Comparison of ENCODE assay signal across 10 cellular contexts in genomic region chr19:2488405-2488941, GRCh38. TPM values are rescaled to one million over a fixed set of nuclear protein-coding genes. Genes with fewer than 3 reads are reported as not detected.
DNase-seq lines count a peak whose midpoint lies in the region; ATAC-seq, FAIRE-seq and TF ChIP-seq lines count a peak whose summit lies in the region.
"Had no signal": no experiment of that assay in that cellular context is flagged by ENCODE, and none has a peak within 500 bp of the region (broad histone marks: within the 10 kb centered on the region; RNA-seq: fewer than 3 reads in every experiment).

No MANE protein-coding gene starts in this region.

- ATAC-seq in A549: no peak
- peak; percentile 12 for ATAC-seq in esophagus mucosa
- ATAC-seq in naive thymus-derived CD8-positive, alpha-beta T cell: peak; percentile 22 to 36
- ATAC-seq in HG03196 (IDR thresholded peaks at IDR 0.05; ENCODE audit: unreplicated experiment): no peak
- ATAC-seq in HG03354 (IDR thresholded peaks at IDR 0.05; ENCODE audit: poor library complexity, severe bottlenecking, unreplicated experiment): no peak

- TF ChIP-seq RAD21 in A549 (conservative IDR thresholded peaks at IDR 0.05 in 1 of 2, IDR thresholded peaks at IDR 0.05 in 1 of 2): no peak

- peak overlapping the region; percentile 75 for H3K4me2 ChIP-seq in A549

- H3K4me1 Mint-ChIP-seq in naive thymus-derived CD8-positive, alpha-beta T cell: peaks cover 9 to 39% (median 25%) of the 10 kb centered on the region in 4 donors

- TF ChIP-seq POLR2A in A549 (IDR thresholded peaks at IDR 0.05; ENCODE audit: low read length): no peak

- 92% methylated on average over 29 of the region's 32 CpGs for WGBS in A549 (ENCODE audit: missing lambda C conversion rate)

- peaks cover 0 to 9% (median 0%) of the 10 kb centered on the region in 3 donors for H3K36me3 Mint-ChIP-seq in naive thymus-derived CD8-positive, alpha-beta T cell

- TF ChIP-seq CTCF in A549 (IDR thresholded peaks at IDR 0.05): no peak

- H3K4me3 ChIP-seq in A549 (no peak overlapping the region), HUES6 (ENCODE audit: low read depth, low read length) (peak overlapping the region; percentile 38)

- peak overlapping the region; percentile 20 to 61 (median 28) for H3K4me3 Mint-ChIP-seq in naive thymus-derived CD8-positive, alpha-beta T cell
- H3K4me3 Mint-ChIP-seq: nephron had no signal

- peak overlapping the region; percentile 77 to 89; a peak in 5 of 6 replicates for H3K27ac ChIP-seq in A549
- no peak overlapping the region for H3K27ac ChIP-seq in HUES6 (ENCODE audit: low read depth, low read length)

- H3K4me1 ChIP-seq in A549 (peaks cover 42% of the 10 kb centered on the region), HUES6 (ENCODE audit: control insufficient read depth, insufficient read depth, low read length) (no peaks in the 10 kb centered on the region)

- DNase-seq in A549 (ENCODE audit: low read depth in 1 of 2, low spot score in 1 of 2) (no peak), NCI-H1436 treated with DMSO at 0.1 percent for 48 hours (lab: John Stamatoyannopoulos, UW) (no peak)
- DNase-seq in naive thymus-derived CD8-positive, alpha-beta T cell: no peak
- no peak for DNase-seq in activated CD4-positive, alpha-beta T cell treated with anti-CD3 and anti-CD28 coated beads for 4 hours
- DNase-seq: activated CD4-positive, CD25-positive, alpha-beta regulatory T cell treated with anti-CD3 and anti-CD28 coated beads, Interleukin-2, amount 50 U/mL, for 72 hours had no signal

- CTCF ChIA-PET in A549 (lab: Yijun Ruan, JAX): interaction anchor here (1.2 kb wide), 1 partner anchor 14 kb away, joined by 3 read pairs; no protein-coding TSS in a partner anchor

- no peak for TF ChIP-seq EP300 in A549 (IDR thresholded peaks at IDR 0.05)

- no peaks in the 10 kb centered on the region for H3K36me3 ChIP-seq in HUES6 (ENCODE audit: control insufficient read depth, insufficient read depth, low read length)

- H3K27me3 ChIP-seq in HUES6 (ENCODE audit: control insufficient read depth, insufficient read depth, low read length): peaks cover 29% of the 10 kb centered on the region

- no peaks in the 10 kb centered on the region for H3K9me3 ChIP-seq in A549
- H3K9me3 ChIP-seq in HUES6 (ENCODE audit: control insufficient read depth, insufficient read depth, low read depth, low read length): no peaks in the 10 kb centered on the region

- FAIRE-seq in A549 (lab: Jason Lieb, UNC): no peak

- H3K27me3 Mint-ChIP-seq in naive thymus-derived CD8-positive, alpha-beta T cell: peaks cover 3 to 40% (median 19%) of the 10 kb centered on the region in 5 donors

- H3K9ac ChIP-seq in HUES6 (ENCODE audit: low read length): no peak overlapping the region

- H3K9me3 Mint-ChIP-seq in naive thymus-derived CD8-positive, alpha-beta T cell: peaks cover 0 to 12% (median 3%) of the 10 kb centered on the region in 9 donors

- POLR2A ChIA-PET in A549 (lab: Yijun Ruan, JAX): interaction anchor here (1.0 kb wide), 1 partner anchor 12 kb away, joined by 4 read pairs; no protein-coding TSS in a partner anchor
- POLR2A ChIA-PET in naive thymus-derived CD8-positive, alpha-beta T cell (lab: Charles Lee): interaction anchor here (1.4 to 5.7 kb wide), 3 partner anchors 9 to 15 kb away, joined by 4 to 45 read pairs (median 7); partner anchors contain the start of gene GADD45B

- no peak overlapping the region for H3K27ac Mint-ChIP-seq in naive thymus-derived CD8-positive, alpha-beta T cell
- H3K27ac Mint-ChIP-seq: nephron had no signal

TF ChIP-seq in A549, 52 proteins besides CTCF, POLR2A, EP300 and RAD21:
- TF ChIP-seq MAX (IDR thresholded peaks at IDR 0.05) (no peak), RNF2 (IDR thresholded peaks at IDR 0.05; ENCODE audit: borderline replicate concordance, low read depth) (no peak)

RNA-seq across cellular contexts. Expression of gene GADD45B, which starts 12.5 kb away (rescaled TPM):
- 65.3 and 72.5 TPM in 2 replicates for polyA plus RNA-seq in A549 (2011; rRNA removed)
- 120 and 125 TPM in 2 replicates for polyA plus RNA-seq in A549 (2012; cell fraction: cytosol; rRNA removed)
- polyA plus RNA-seq in A549 (2012; cell fraction: nucleus; rRNA removed): 193 and 205 TPM in 2 replicates
- polyA plus RNA-seq in A549 (2017; fragmentation: RNase III; extraction: RNeasy Plus Mini Kit Qiagen cat#74134 plus additional on column Dnase treatment): 38.6 to 42.4 TPM (median 39.9 TPM) in 3 replicates
- polyA minus RNA-seq in A549 (2011; rRNA and poly(A)+ RNA removed): 42.7 and 50.1 TPM in 2 replicates
- total RNA-seq in esophagus mucosa: 26.3 TPM
- total RNA-seq in naive thymus-derived CD8-positive, alpha-beta T cell: 100 to 1,000 TPM; 108 to 115 TPM
- 10 to 100 TPM; 41.0 to 57.3 (median 43.8) TPM for polyA plus RNA-seq in naive thymus-derived CD8-positive, alpha-beta T cell

RNA-seq across cellular contexts. Expression of gene LMNB2, which starts 31.7 kb away (rescaled TPM):
- 53.5 and 54.6 TPM in 2 replicates for polyA plus RNA-seq in A549 (2011; rRNA removed)
- polyA plus RNA-seq in A549 (2012; cell fraction: cytosol; rRNA removed): 96.0 and 132 TPM in 2 replicates
- 167 and 168 TPM in 2 replicates for polyA plus RNA-seq in A549 (2012; cell fraction: nucleus; rRNA removed)
- 93.6 to 105 TPM (median 97.7 TPM) in 3 replicates for polyA plus RNA-seq in A549 (2017; fragmentation: RNase III; extraction: RNeasy Plus Mini Kit Qiagen cat#74134 plus additional on column Dnase treatment)
- polyA minus RNA-seq in A549 (2011; rRNA and poly(A)+ RNA removed): 53.1 and 60.5 TPM in 2 replicates
- 50.4 TPM for total RNA-seq in esophagus mucosa
- total RNA-seq in naive thymus-derived CD8-positive, alpha-beta T cell: 10 to 100 TPM; 17.3 to 19.6 TPM
- 10 to 100 TPM in 1 of 3 donors, 1 to 10 TPM in 2; 5.4 to 10.5 (median 7.4) TPM for polyA plus RNA-seq in naive thymus-derived CD8-positive, alpha-beta T cell

Comparison
In these comparisons a context has a peak if more than half of its experiments do, and no peak if none do; other contexts are left out.
1. ATAC-seq: peak in esophagus mucosa (single experiment) and naive thymus-derived CD8-positive, alpha-beta T cell (2 of 2); none in A549 (0 of 2), HG03196 (single experiment) and HG03354 (single experiment).